Comparison of ENCODE assay signal across 8 cellular contexts in genomic region chr11:69482322-69482721, GRCh38. TPM values are rescaled to one million over a fixed set of nuclear protein-coding genes. Genes with fewer than 3 reads are reported as not detected.
"Had no signal": no experiment of that assay in that cellular context is flagged by ENCODE, and none has a peak within 500 bp of the region (broad histone marks: within the 10 kb centered on the region; RNA-seq: fewer than 3 reads in every experiment).

No MANE protein-coding gene starts in this region.

- H3K4me1 ChIP-seq: HAP-1 had no signal

- DNase-seq: H7, KG1 had no signal

- H3K9me3 ChIP-seq: HAP-1 had no signal

- H3K36me3 ChIP-seq: HAP-1 had no signal

- FAIRE-seq: HepG2 had no signal

- H3K4me1 Mint-ChIP-seq: IgD-negative memory B cell had no signal

- H3K4me3 ChIP-seq: GM23338, HAP-1 had no signal

- H3K36me3 Mint-ChIP-seq: IgD-negative memory B cell had no signal

- H3K9me3 Mint-ChIP-seq: GM23338, IgD-negative memory B cell had no signal

- H3K27ac Mint-ChIP-seq: GM23338, IgD-negative memory B cell had no signal

- H2AFZ ChIP-seq: GM23338 had no signal

- H3K4me3 Mint-ChIP-seq: GM23338, IgD-negative memory B cell had no signal

- H3K4me2 ChIP-seq: GM23338 had no signal

RNA-seq across cellular contexts. Expression of gene LINC01488, which starts 0.9 kb away (rescaled TPM):
- total RNA-seq: GM23338, H4, H7, HT-29 had no signal
- polyA plus RNA-seq: GM23338, IgD-negative memory B cell had no signal
